In genomic region chr14:100525615-100526014, GRCh38 we compare ENCODE assay signal across 22 cellular contexts.
DNase-seq lines count a peak whose midpoint lies in the region; ATAC-seq and TF ChIP-seq lines count a peak whose summit lies in the region.
"Had no signal": no experiment of that assay in that cellular context is flagged by ENCODE, and none has a peak within 500 bp of the region (broad histone marks: within the 10 kb centered on the region; RNA-seq: fewer than 3 reads in every experiment).

No MANE protein-coding gene starts in this region.

- H3K27ac Mint-ChIP-seq in activated CD8-positive, alpha-beta T cell treated with anti-CD3 and anti-CD28 coated beads, Interleukin-2, amount 10 ng/mL, durations not matched to agents 7 days and 5 days = no peak overlapping the region
- no peak overlapping the region for H3K27ac Mint-ChIP-seq in activated CD8-positive, alpha-beta T cell treated with anti-CD3 and anti-CD28 coated beads for 36 hours
- H3K27ac Mint-ChIP-seq: activated T-helper 17 cell treated with anti-CD3 and anti-CD28 coated beads, Interleukin-2, amount 50 U/mL, for 72 hours; B cell; GM23338; stimulated activated effector memory CD8-positive, alpha-beta T cell treated with anti-CD3 and anti-CD28 coated beads, Interleukin-12 subunit alpha, Interleukin-12 subunit beta, amount 100 ng/mL, for 72 hours had no signal

- 93% methylated on average over 8 of the region's 11 CpGs for WGBS in suprapubic skin
- WGBS in ovary, 3 donors = 91 to 96% (median 95%) methylated on average over 11 of the region's 11 CpGs

- TF ChIP-seq POLR2A in suprapubic skin (IDR thresholded peaks at IDR 0.05) (no peak), ovary (IDR thresholded peaks at IDR 0.05) (no peak)

- DNase-seq in activated CD8-positive, alpha-beta T cell treated with anti-CD3 and anti-CD28 coated beads, Interleukin-2, amount 10 ng/mL, durations not matched to agents 7 days and 5 days = peak; percentile 16
- DNase-seq in activated CD8-positive, alpha-beta T cell treated with anti-CD3 and anti-CD28 coated beads for 36 hours = no peak
- DNase-seq in RWPE2 (ENCODE audit: low spot score) = peak; percentile 56
- peak; percentile 45 for DNase-seq in islet precursor cell
- DNase-seq in suprapubic skin (ENCODE audit: low spot score in 2 of 2) = peak; percentile 26 to 67
- DNase-seq in ovary = no peak
- no peak for DNase-seq in DMS153 treated with DMSO at 0.1 percent for 48 hours (lab: John Stamatoyannopoulos, UW; ENCODE audit: unreplicated experiment)
- DNase-seq in COR-L47 (lab: John Stamatoyannopoulos, UW) = no peak
- DNase-seq: activated CD4-positive, CD25-positive, alpha-beta regulatory T cell; NCI-H526 treated with DMSO at 0.1 percent for 48 hours; psoas muscle; SK-N-SH; stimulated activated CD4-positive, alpha-beta T cell treated with anti-CD3 and anti-CD28 coated beads, Interleukin-2, amount 100 ng/mL, for 24 hours had no signal

- no peaks in the 10 kb centered on the region for H3K4me1 Mint-ChIP-seq in activated CD8-positive, alpha-beta T cell treated with anti-CD3 and anti-CD28 coated beads, Interleukin-2, amount 10 ng/mL, durations not matched to agents 7 days and 5 days (ENCODE audit: low read depth)
- no peaks in the 10 kb centered on the region for H3K4me1 Mint-ChIP-seq in activated CD8-positive, alpha-beta T cell treated with anti-CD3 and anti-CD28 coated beads for 36 hours (ENCODE audit: low read depth)
- H3K4me1 Mint-ChIP-seq: activated T-helper 17 cell treated with anti-CD3 and anti-CD28 coated beads, Interleukin-2, amount 50 U/mL, for 72 hours; B cell; stimulated activated effector memory CD8-positive, alpha-beta T cell treated with anti-CD3 and anti-CD28 coated beads, Interleukin-12 subunit alpha, Interleukin-12 subunit beta, amount 100 ng/mL, for 72 hours had no signal

- H3K27me3 ChIP-seq in RWPE2 (ENCODE audit: insufficient read depth, poor library complexity, severe bottlenecking) (no peaks in the 10 kb centered on the region), suprapubic skin (no peaks in the 10 kb centered on the region), ovary (no peaks in the 10 kb centered on the region)
- H3K27me3 ChIP-seq: brain microvascular endothelial cell, colonic mucosa had no signal

- H3K4me3 Mint-ChIP-seq in activated CD8-positive, alpha-beta T cell treated with anti-CD3 and anti-CD28 coated beads, Interleukin-2, amount 10 ng/mL, durations not matched to agents 7 days and 5 days = no peak overlapping the region
- H3K4me3 Mint-ChIP-seq in activated CD8-positive, alpha-beta T cell treated with anti-CD3 and anti-CD28 coated beads for 36 hours = no peak overlapping the region
- H3K4me3 Mint-ChIP-seq: activated T-helper 17 cell treated with anti-CD3 and anti-CD28 coated beads, Interleukin-2, amount 50 U/mL, for 72 hours; B cell; GM23338; stimulated activated effector memory CD8-positive, alpha-beta T cell treated with anti-CD3 and anti-CD28 coated beads, Interleukin-12 subunit alpha, Interleukin-12 subunit beta, amount 100 ng/mL, for 72 hours had no signal

- CTCF ChIA-PET in activated CD8-positive, alpha-beta T cell treated with anti-CD3 and anti-CD28 coated beads, Interleukin-2, amount 10 ng/mL, durations not matched to agents 7 days and 5 days (lab: Charles Lee) = interaction anchor here (0.7 to 2.4 kb wide), 9 partner anchors 8 to 137 kb away, joined by 3 to 58 read pairs (median 3); no protein-coding TSS in a partner anchor
- CTCF ChIA-PET in activated CD8-positive, alpha-beta T cell treated with anti-CD3 and anti-CD28 coated beads for 36 hours (lab: Charles Lee) = interaction anchor here (1.1 to 4.7 kb wide), 7 partner anchors 43 to 141 kb away, joined by 3 to 55 read pairs (median 5); no protein-coding TSS in a partner anchor

- no peaks in the 10 kb centered on the region for H3K36me3 ChIP-seq in RWPE2 (ENCODE audit: low read depth)
- H3K36me3 ChIP-seq in suprapubic skin = peaks cover 22% of the 10 kb centered on the region
- no peaks in the 10 kb centered on the region for H3K36me3 ChIP-seq in ovary
- H3K36me3 ChIP-seq: colonic mucosa had no signal

- H3K27ac ChIP-seq in RWPE2 (ENCODE audit: poor library complexity, severe bottlenecking) (no peak overlapping the region), suprapubic skin (no peak overlapping the region), ovary (no peak overlapping the region)
- H3K27ac ChIP-seq: A549, brain microvascular endothelial cell, colonic mucosa, KMS-11, psoas muscle, thoracic aorta had no signal

- H3K9me3 ChIP-seq in RWPE2 (ENCODE audit: severe bottlenecking) = no peaks in the 10 kb centered on the region
- H3K9me3 ChIP-seq in suprapubic skin = no peaks in the 10 kb centered on the region
- H3K9me3 ChIP-seq in ovary = no peaks in the 10 kb centered on the region
- H3K9me3 ChIP-seq: A549, colonic mucosa, psoas muscle, SK-N-SH, thoracic aorta had no signal

- H3K4me3 ChIP-seq in RWPE2 (ENCODE audit: severe bottlenecking) (no peak overlapping the region), suprapubic skin (no peak overlapping the region), ovary (no peak overlapping the region)
- H3K4me3 ChIP-seq: A549, colonic mucosa, GM23338, psoas muscle, thoracic aorta had no signal

- intact Hi-C loops in activated CD8-positive, alpha-beta T cell treated with anti-CD3 and anti-CD28 coated beads for 36 hours (cut with micrococcal nuclease) = loop anchor here (5.0 kb wide), 1 partner anchor 122 kb away; no protein-coding TSS in a partner anchor
- intact Hi-C loops in ovary (cut with DNase I) = no loop called here

- H3K9me3 Mint-ChIP-seq in activated CD8-positive, alpha-beta T cell treated with anti-CD3 and anti-CD28 coated beads, Interleukin-2, amount 10 ng/mL, durations not matched to agents 7 days and 5 days (ENCODE audit: insufficient read depth) = no peaks in the 10 kb centered on the region
- H3K9me3 Mint-ChIP-seq in activated CD8-positive, alpha-beta T cell treated with anti-CD3 and anti-CD28 coated beads for 36 hours = no peaks in the 10 kb centered on the region
- H3K9me3 Mint-ChIP-seq: activated T-helper 17 cell treated with anti-CD3 and anti-CD28 coated beads, Interleukin-2, amount 50 U/mL, for 72 hours; GM23338; stimulated activated effector memory CD8-positive, alpha-beta T cell treated with anti-CD3 and anti-CD28 coated beads, Interleukin-12 subunit alpha, Interleukin-12 subunit beta, amount 100 ng/mL, for 72 hours had no signal

- H3K4me1 ChIP-seq in RWPE2 (ENCODE audit: insufficient read depth, poor library complexity, severe bottlenecking) (no peaks in the 10 kb centered on the region), suprapubic skin (no peaks in the 10 kb centered on the region), ovary (ENCODE audit: insufficient read depth) (no peaks in the 10 kb centered on the region)
- H3K4me1 ChIP-seq: A549, colonic mucosa, psoas muscle had no signal

- ATAC-seq in activated CD8-positive, alpha-beta T cell treated with anti-CD3 and anti-CD28 coated beads, Interleukin-2, amount 10 ng/mL, durations not matched to agents 7 days and 5 days = no peak
- no peak for ATAC-seq in activated CD8-positive, alpha-beta T cell treated with anti-CD3 and anti-CD28 coated beads for 36 hours
- ATAC-seq in RWPE2 (ENCODE audit: low read depth) = no peak
- ATAC-seq: psoas muscle; stimulated activated effector memory CD8-positive, alpha-beta T cell treated with anti-CD3 and anti-CD28 coated beads, Interleukin-12 subunit alpha, Interleukin-12 subunit beta, amount 100 ng/mL, for 72 hours had no signal

- POLR2A ChIA-PET in activated CD8-positive, alpha-beta T cell treated with anti-CD3 and anti-CD28 coated beads, Interleukin-2, amount 10 ng/mL, durations not matched to agents 7 days and 5 days (lab: Charles Lee) = no interaction called here
- POLR2A ChIA-PET in activated CD8-positive, alpha-beta T cell treated with anti-CD3 and anti-CD28 coated beads for 36 hours (lab: Charles Lee) = interaction anchor here (0.6 kb wide), 1 partner anchor 78 kb away, joined by 3 read pairs; no protein-coding TSS in a partner anchor

- H3K27me3 Mint-ChIP-seq in activated CD8-positive, alpha-beta T cell treated with anti-CD3 and anti-CD28 coated beads, Interleukin-2, amount 10 ng/mL, durations not matched to agents 7 days and 5 days (ENCODE audit: low read depth) = no peaks in the 10 kb centered on the region
- H3K27me3 Mint-ChIP-seq in activated CD8-positive, alpha-beta T cell treated with anti-CD3 and anti-CD28 coated beads for 36 hours = no peaks in the 10 kb centered on the region
- H3K27me3 Mint-ChIP-seq: activated T-helper 17 cell treated with anti-CD3 and anti-CD28 coated beads, Interleukin-2, amount 50 U/mL, for 72 hours; B cell had no signal

- TF ChIP-seq EP300 in suprapubic skin (IDR thresholded peaks at IDR 0.05) (no peak), ovary (IDR thresholded peaks at IDR 0.05) (no peak)

- no peaks in the 10 kb centered on the region for H3K36me3 Mint-ChIP-seq in activated CD8-positive, alpha-beta T cell treated with anti-CD3 and anti-CD28 coated beads, Interleukin-2, amount 10 ng/mL, durations not matched to agents 7 days and 5 days (ENCODE audit: low read depth)
- no peaks in the 10 kb centered on the region for H3K36me3 Mint-ChIP-seq in activated CD8-positive, alpha-beta T cell treated with anti-CD3 and anti-CD28 coated beads for 36 hours (ENCODE audit: low read depth)
- H3K36me3 Mint-ChIP-seq: stimulated activated effector memory CD8-positive, alpha-beta T cell treated with anti-CD3 and anti-CD28 coated beads, Interleukin-12 subunit alpha, Interleukin-12 subunit beta, amount 100 ng/mL, for 72 hours had no signal

- no peak for TF ChIP-seq CTCF in activated CD8-positive, alpha-beta T cell treated with anti-CD3 and anti-CD28 coated beads for 36 hours (IDR thresholded peaks at IDR 0.05)
- TF ChIP-seq CTCF in RWPE2 (IDR thresholded peaks at IDR 0.05; ENCODE audit: poor library complexity, severe bottlenecking) = no peak
- TF ChIP-seq CTCF in suprapubic skin (IDR thresholded peaks at IDR 0.05) = no peak
- no peak for TF ChIP-seq CTCF in ovary (IDR thresholded peaks at IDR 0.05)

Comparison
In these comparisons a context has a peak if more than half of its experiments do, and no peak if none do; other contexts are left out.
1. DNase-seq: peak in activated CD8-positive, alpha-beta T cell treated with anti-CD3 and anti-CD28 coated beads, Interleukin-2, amount 10 ng/mL, durations not matched to agents 7 days and 5 days (single experiment), RWPE2 (single experiment), islet precursor cell (single experiment) and suprapubic skin (2 of 2); none in activated CD8-positive, alpha-beta T cell treated with anti-CD3 and anti-CD28 coated beads for 36 hours (single experiment), ovary (0 of 5), DMS153 treated with DMSO at 0.1 percent for 48 hours (single experiment) and COR-L47 (single experiment).